In the genomic region with DNA sequence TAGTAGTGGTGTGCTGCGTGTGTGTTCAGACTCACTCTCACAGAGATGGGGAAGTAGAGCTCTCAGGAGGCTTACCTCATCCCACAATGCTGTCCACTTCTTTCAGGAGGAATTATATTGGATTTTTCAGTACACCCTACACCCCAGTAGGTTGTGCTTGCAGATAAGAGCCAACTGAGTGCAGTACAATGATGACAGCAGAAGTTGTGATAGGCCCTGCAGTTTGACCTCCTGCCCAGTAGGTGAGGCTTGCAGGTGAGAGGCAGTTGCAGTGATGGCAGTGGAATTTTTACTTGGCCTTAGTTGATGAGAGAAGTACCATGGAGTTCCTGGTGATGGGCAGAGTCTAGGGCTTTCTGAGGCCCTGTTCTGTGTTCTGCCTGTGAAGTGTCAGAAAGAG, we compare ENCODE assay signal across 13 cellular contexts.
A peak's percentile ranks its signal among the peaks of the same experiment; 100 is the strongest.
DNase-seq lines count a peak whose midpoint lies in the region; ATAC-seq and TF ChIP-seq lines count a peak whose summit lies in the region.
"Had no signal": no experiment of that assay in that cellular context is flagged by ENCODE, and none has a peak within 500 bp of the region (broad histone marks: within the 10 kb centered on the region; RNA-seq: fewer than 3 reads in every experiment).

No MANE protein-coding gene starts in this region.

- no peak for TF ChIP-seq RAD21 in HCT116 (IDR thresholded peaks at IDR 0.05; ENCODE audit: low read depth)

- peak; percentile 61; the same call in 1 of the 2 replicates for ATAC-seq in HCT116
- ATAC-seq: A549; CD8-positive, alpha-beta T cell had no signal

- H3K4me3 ChIP-seq in HCT116 (replicated peaks in 1 of 2; ENCODE audit: low read depth in 1 of 2, low read length in 2 of 2) (no peak overlapping the region), endodermal cell (ENCODE audit: low read length) (no peak overlapping the region)
- H3K4me3 ChIP-seq: A549 had no signal

- no peak overlapping the region for H3K4me2 ChIP-seq in HCT116 (ENCODE audit: low read length)
- H3K4me2 ChIP-seq: A549, KMS-11 had no signal

- H3K27ac Mint-ChIP-seq in endodermal cell (no peak overlapping the region), MCF 10A (ENCODE audit: low read depth, unreplicated experiment) (no peak overlapping the region)
- H3K27ac Mint-ChIP-seq: CD8-positive, alpha-beta T cell had no signal

- no peaks in the 10 kb centered on the region for H4K20me1 ChIP-seq in HCT116 (ENCODE audit: insufficient read depth)

- POLR2A ChIA-PET in HCT116 (lab: Charles Lee) (no interaction called here), MCF 10A (lab: Yijun Ruan, JAX) (no interaction called here)

- H3K9me3 ChIP-seq in HCT116 (ENCODE audit: control insufficient read depth in 1 of 2, insufficient read depth in 1 of 2, low read depth in 1 of 2, low read length in 2 of 2) (no peaks in the 10 kb centered on the region), endodermal cell (ENCODE audit: control insufficient read depth, low read length) (no peaks in the 10 kb centered on the region)
- H3K9me3 ChIP-seq: A549 had no signal

- no peaks in the 10 kb centered on the region for H3K27me3 ChIP-seq in HCT116 (ENCODE audit: insufficient read depth, low read length)
- no peaks in the 10 kb centered on the region for H3K27me3 ChIP-seq in endodermal cell (ENCODE audit: control insufficient read depth, insufficient read depth, low read length, poor library complexity, severe bottlenecking)

- WGBS in endodermal cell (ENCODE audit: insufficient coverage in 1 of 2, insufficient read length in 1 of 2), 2 experiments: 83% methylated on average over 1 of the region's 1 CpG; no CpG with 5 or more reads in 1 of the 2 experiments

- H3K79me2 ChIP-seq in HCT116 (ENCODE audit: insufficient read depth, low read length): no peaks in the 10 kb centered on the region

- H3K4me1 Mint-ChIP-seq in endodermal cell (no peaks in the 10 kb centered on the region), MCF 10A (ENCODE audit: insufficient read depth, unreplicated experiment) (no peaks in the 10 kb centered on the region)
- H3K4me1 Mint-ChIP-seq: CD14-positive monocyte had no signal

- CTCF ChIA-PET in HCT116 (lab: Charles Lee) (no interaction called here), MCF 10A (lab: Yijun Ruan, JAX) (interaction anchor here (0.7 kb wide), 1 partner anchor 1979 kb away, joined by 3 read pairs; no protein-coding TSS in a partner anchor)

- TF ChIP-seq CTCF in GM12873 (IDR thresholded peaks at IDR 0.05; ENCODE audit: insufficient read depth, low read depth, low read length, missing control alignments) (peak; percentile 26), HCT116 (IDR thresholded peaks at IDR 0.05 in 2 of 3, conservative IDR thresholded peaks at IDR 0.05 in 1 of 3; ENCODE audit: borderline replicate concordance in 1 of 3, insufficient read depth in 1 of 3, low read depth in 2 of 3, low read length in 2 of 3) (0 out of 6 replicates have a peak, but pooled peaks of 1 of the 3 experiments have one; percentile 6), endodermal cell (conservative IDR thresholded peaks at IDR 0.05) (peak; percentile 36), MCF 10A (IDR thresholded peaks at IDR 0.05; ENCODE audit: unreplicated experiment) (no peak)

- H3K36me3 Mint-ChIP-seq in endodermal cell (ENCODE audit: low read depth) (no peaks in the 10 kb centered on the region), MCF 10A (ENCODE audit: insufficient read depth, unreplicated experiment) (no peaks in the 10 kb centered on the region)
- H3K36me3 Mint-ChIP-seq: CD14-positive monocyte; CD8-positive, alpha-beta T cell had no signal

- no peak for DNase-seq in HCT116 (ENCODE audit: low read depth, low spot score)
- DNase-seq in endodermal cell: no peak
- no peak for DNase-seq in MCF 10A (ENCODE audit: unreplicated experiment)
- no peak for DNase-seq in occipital lobe (lab: John Stamatoyannopoulos, UW)
- DNase-seq in NCI-H1048 (lab: John Stamatoyannopoulos, UW): no peak
- no peak for DNase-seq in NOMO-1 treated with DMSO at 0.1 percent for 48 hours (lab: John Stamatoyannopoulos, UW; ENCODE audit: unreplicated experiment)
- DNase-seq: CD8-positive, alpha-beta T cell; COR-L47; H7 had no signal

- no TSS peak for BruUV-seq in HCT116 (replicated peaks; lab: Mats Ljungman, UMichigan)
- no TSS peak for BruUV-seq in MCF 10A (replicated peaks; lab: Mats Ljungman, UMichigan)

- H3K36me3 ChIP-seq in HCT116 (ENCODE audit: control insufficient read depth in 1 of 2, insufficient read depth in 2 of 2, low read length in 2 of 2): no peaks in the 10 kb centered on the region
- no peaks in the 10 kb centered on the region for H3K36me3 ChIP-seq in endodermal cell (ENCODE audit: control insufficient read depth, insufficient read depth, low read length)

- intact Hi-C loops in HCT116 (cut with micrococcal nuclease): no loop called here
- intact Hi-C loops in MCF 10A (cut with micrococcal nuclease): no loop called here

- H3K27me3 Mint-ChIP-seq in endodermal cell (ENCODE audit: insufficient read depth) (no peaks in the 10 kb centered on the region), MCF 10A (ENCODE audit: insufficient read depth, unreplicated experiment) (no peaks in the 10 kb centered on the region)

- H3K4me3 Mint-ChIP-seq in endodermal cell (no peak overlapping the region), MCF 10A (ENCODE audit: unreplicated experiment) (no peak overlapping the region)
- H3K4me3 Mint-ChIP-seq: CD14-positive monocyte; CD8-positive, alpha-beta T cell had no signal

- H3K4me1 ChIP-seq in HCT116 (ENCODE audit: control insufficient read depth in 1 of 2, insufficient read depth in 2 of 2, low read length in 2 of 2) (no peaks in the 10 kb centered on the region), endodermal cell (ENCODE audit: control insufficient read depth, insufficient read depth, low read length) (no peaks in the 10 kb centered on the region)
- H3K4me1 ChIP-seq: A549 had no signal

- RAD21 ChIA-PET in HCT116 (lab: Charles Lee; ENCODE audit: low non-redundant PET in 1 of 2, low total read pairs in 2 of 2, uncharacterized antibody in 2 of 2, unreplicated experiment in 2 of 2): no interaction called here

- H3K27ac ChIP-seq in HCT116 (ENCODE audit: low read depth, low read length) (no peak overlapping the region), endodermal cell (ENCODE audit: low read depth, low read length) (no peak overlapping the region)
- H3K27ac ChIP-seq: A549, KMS-11 had no signal

- H2AFZ ChIP-seq in HCT116 (ENCODE audit: low read depth, low read length, poor library complexity, severe bottlenecking): no peak overlapping the region

- no peak for TF ChIP-seq POLR2A in HCT116 (IDR thresholded peaks at IDR 0.05; ENCODE audit: borderline replicate concordance, extremely low read depth, insufficient read depth, insufficient read length)

- H3K9ac ChIP-seq in HCT116 (ENCODE audit: low read length) (no peak overlapping the region), endodermal cell (ENCODE audit: extremely low read depth, low read length, poor library complexity, severe bottlenecking) (no peak overlapping the region)
- H3K9ac ChIP-seq: KMS-11 had no signal

- no peaks in the 10 kb centered on the region for H3K9me2 ChIP-seq in HCT116 (ENCODE audit: insufficient read depth)

- H3K9me3 Mint-ChIP-seq in endodermal cell: peaks cover 4% of the 10 kb centered on the region
- no peaks in the 10 kb centered on the region for H3K9me3 Mint-ChIP-seq in MCF 10A (ENCODE audit: unreplicated experiment)

TF ChIP-seq in HCT116, 20 proteins besides CTCF, POLR2A, EP300 and RAD21:
- TF ChIP-seq JUND (IDR thresholded peaks at IDR 0.05) (no peak), POLR2AphosphoS5 (IDR thresholded peaks at IDR 0.05; ENCODE audit: low read depth, low read length) (no peak), SP1 (IDR thresholded peaks at IDR 0.05; ENCODE audit: low read depth) (no peak)
